Comparison of ENCODE assay signal across 8 cellular contexts in genomic region chr7:100120518-100121085, GRCh38. TPM values are rescaled to one million over a fixed set of nuclear protein-coding genes. Genes with fewer than 3 reads are reported as not detected.
DNase-seq lines count a peak whose midpoint lies in the region; ATAC-seq and TF ChIP-seq lines count a peak whose summit lies in the region.

No MANE protein-coding gene starts in this region.

- H3K27me3 Mint-ChIP-seq in CD8-positive, alpha-beta memory T cell, result no peaks in the 10 kb centered on the region
- peaks cover 9% of the 10 kb centered on the region for H3K27me3 Mint-ChIP-seq in endothelial cell (ENCODE audit: unreplicated experiment)
- no peaks in the 10 kb centered on the region for H3K27me3 Mint-ChIP-seq in osteocyte (ENCODE audit: unreplicated experiment)

- peak overlapping the region; percentile 95 to 99 (median 97) for H3K4me3 Mint-ChIP-seq in CD8-positive, alpha-beta memory T cell
- peak overlapping the region; percentile 99 for H3K4me3 Mint-ChIP-seq in endothelial cell (ENCODE audit: unreplicated experiment)
- peak overlapping the region; percentile 96 for H3K4me3 Mint-ChIP-seq in osteocyte (ENCODE audit: unreplicated experiment)

- H2AFZ ChIP-seq in OCI-LY7 (ENCODE audit: low read length), result peak overlapping the region; percentile 84

- no peak for DNase-seq in CD8-positive, alpha-beta memory T cell
- DNase-seq in OCI-LY7 (ENCODE audit: low spot score) (no peak), endothelial cell (ENCODE audit: low spot score) (no peak), osteocyte (ENCODE audit: extremely low spot score, unreplicated experiment) (no peak), globus pallidus (ENCODE audit: low spot score) (no peak), DMS153 (lab: John Stamatoyannopoulos, UW) (no peak), NCI-H1092 (lab: John Stamatoyannopoulos, UW) (no peak)

- peak overlapping the region; percentile 96 to 100 (median 99) for H3K27ac Mint-ChIP-seq in CD8-positive, alpha-beta memory T cell
- peak overlapping the region; percentile 96 for H3K27ac Mint-ChIP-seq in endothelial cell (ENCODE audit: unreplicated experiment)
- peak overlapping the region; percentile 98 for H3K27ac Mint-ChIP-seq in osteocyte (ENCODE audit: unreplicated experiment)

- intact Hi-C loops in OCI-LY7 (cut with micrococcal nuclease; ENCODE audit: unreplicated experiment), result no loop called here

- H3K4me3 ChIP-seq in CD8-positive, alpha-beta memory T cell (ENCODE audit: low read length), result peak overlapping the region; percentile 99
- H3K4me3 ChIP-seq in OCI-LY7 (ENCODE audit: low read depth, low read length, poor library complexity, severe bottlenecking), result peak overlapping the region; percentile 80

- H3K4me1 ChIP-seq in CD8-positive, alpha-beta memory T cell (ENCODE audit: insufficient read depth, low read length), result peaks cover 27% of the 10 kb centered on the region
- H3K4me1 ChIP-seq in OCI-LY7 (ENCODE audit: insufficient read depth, low read length, poor library complexity, severe bottlenecking), result peaks cover 27% of the 10 kb centered on the region

- H3K4me2 ChIP-seq in OCI-LY7 (ENCODE audit: low read length), result peak overlapping the region; percentile 85

- H3K27ac ChIP-seq in CD8-positive, alpha-beta memory T cell (ENCODE audit: low read depth, low read length), result peak overlapping the region; percentile 94
- peak overlapping the region; percentile 73 for H3K27ac ChIP-seq in OCI-LY7 (ENCODE audit: low read depth, low read length, poor library complexity, severe bottlenecking)

- TF ChIP-seq CTCF in OCI-LY7 (conservative IDR thresholded peaks at IDR 0.05; ENCODE audit: low read length) (0 out of 2 replicates have a peak, but pooled peaks have one; percentile 7), endothelial cell (IDR thresholded peaks at IDR 0.05; ENCODE audit: unreplicated experiment) (no peak), osteocyte (IDR thresholded peaks at IDR 0.05) (no peak)

- peaks cover 34 to 48% (median 46%) of the 10 kb centered on the region in 3 donors for H3K4me1 Mint-ChIP-seq in CD8-positive, alpha-beta memory T cell
- peaks cover 31% of the 10 kb centered on the region for H3K4me1 Mint-ChIP-seq in endothelial cell (ENCODE audit: unreplicated experiment)
- peaks cover 21% of the 10 kb centered on the region for H3K4me1 Mint-ChIP-seq in osteocyte (ENCODE audit: unreplicated experiment)

- H3K9me3 Mint-ChIP-seq in CD8-positive, alpha-beta memory T cell, result no peaks in the 10 kb centered on the region
- no peaks in the 10 kb centered on the region for H3K9me3 Mint-ChIP-seq in endothelial cell (ENCODE audit: unreplicated experiment)
- no peaks in the 10 kb centered on the region for H3K9me3 Mint-ChIP-seq in osteocyte (ENCODE audit: unreplicated experiment)

- H3K27me3 ChIP-seq in CD8-positive, alpha-beta memory T cell (ENCODE audit: insufficient read depth, low read length, poor library complexity, severe bottlenecking), result no peaks in the 10 kb centered on the region

- no peak for ATAC-seq in GM21390 (IDR thresholded peaks at IDR 0.05; ENCODE audit: unreplicated experiment)

- CTCF ChIA-PET in CD8-positive, alpha-beta memory T cell (lab: Charles Lee), result interaction anchor here (1.2 to 2.1 kb wide), 4 partner anchors 9 to 732 kb away, joined by 3 to 17 read pairs (median 6); partner anchors contain the start of genes AP4M1, MCM7 and SLC12A9
- CTCF ChIA-PET in OCI-LY7 (lab: Charles Lee; ENCODE audit: unreplicated experiment), result interaction anchor here (0.6 kb wide), 1 partner anchor 33 kb away, joined by 3 read pairs; no protein-coding TSS in a partner anchor

- H3K79me2 ChIP-seq in OCI-LY7 (ENCODE audit: insufficient read depth, low read depth, low read length), result peaks cover 25% of the 10 kb centered on the region; the same call in 1 of the 2 replicates

- no peaks in the 10 kb centered on the region for H4K20me1 ChIP-seq in OCI-LY7 (ENCODE audit: insufficient read depth, low read length)

- H3K9me2 ChIP-seq in OCI-LY7 (ENCODE audit: insufficient read depth, low read length), result no peaks in the 10 kb centered on the region

- POLR2A ChIA-PET in CD8-positive, alpha-beta memory T cell (lab: Charles Lee), result interaction anchor here (0.5 to 1.6 kb wide), 7 partner anchors 11 to 450 kb away, joined by 3 to 18 read pairs (median 4); partner anchors contain the start of genes AP4M1, LAMTOR4, MCM7 and ZCWPW1
- POLR2A ChIA-PET in OCI-LY7 (lab: Charles Lee), result interaction anchor here (0.6 to 2.2 kb wide), 6 partner anchors 19 to 96 kb away, joined by 3 to 10 read pairs (median 4); partner anchors contain the start of genes AP4M1, LAMTOR4 and MCM7

- peaks cover 0 to 44% (median 7%) of the 10 kb centered on the region in 3 donors for H3K36me3 Mint-ChIP-seq in CD8-positive, alpha-beta memory T cell
- H3K36me3 Mint-ChIP-seq in endothelial cell (ENCODE audit: low read depth, unreplicated experiment) (peaks cover 13% of the 10 kb centered on the region), osteocyte (ENCODE audit: unreplicated experiment) (peaks cover 2% of the 10 kb centered on the region)

- H3K9me3 ChIP-seq in CD8-positive, alpha-beta memory T cell (ENCODE audit: low read length), result no peaks in the 10 kb centered on the region
- H3K9me3 ChIP-seq in OCI-LY7 (ENCODE audit: low read length), result no peaks in the 10 kb centered on the region

- H3K36me3 ChIP-seq in CD8-positive, alpha-beta memory T cell (ENCODE audit: insufficient read depth, low read length), result no peaks in the 10 kb centered on the region
- H3K36me3 ChIP-seq in OCI-LY7 (ENCODE audit: insufficient read depth, low read length), result peaks cover 32% of the 10 kb centered on the region

- no TSS peak for BruUV-seq in OCI-LY7 (replicated peaks; lab: Mats Ljungman, UMichigan)

RNA-seq across cellular contexts. Expression of gene CNPY4, which starts 1.2 kb away (rescaled TPM):
- 10 to 100 TPM; 18.9 to 19.0 TPM for total RNA-seq in CD8-positive, alpha-beta memory T cell
- 24.1 TPM for polyA plus RNA-seq in CD8-positive, alpha-beta memory T cell
- total RNA-seq in OCI-LY7 (2014; rRNA removed; shearing (Covaris generic)), result 20.9 and 24.5 TPM in 2 replicates
- 25.8 and 26.7 TPM in 2 replicates for total RNA-seq in OCI-LY7 (2022)
- 28.3 TPM for total RNA-seq in endothelial cell (ENCODE audit: unreplicated experiment)
- total RNA-seq in osteocyte, result 33.6 and 36.7 TPM in 2 replicates

RNA-seq across cellular contexts. Expression of gene TAF6, which starts 1.4 kb away (rescaled TPM):
- total RNA-seq in CD8-positive, alpha-beta memory T cell, result 10 to 100 TPM; 75.7 to 82.3 TPM
- polyA plus RNA-seq in CD8-positive, alpha-beta memory T cell, result 39.8 TPM
- total RNA-seq in OCI-LY7 (2014; rRNA removed; shearing (Covaris generic)), result 28.0 and 35.4 TPM in 2 replicates
- total RNA-seq in OCI-LY7 (2022) (71.0 and 76.5 TPM in 2 replicates), endothelial cell (ENCODE audit: unreplicated experiment) (71.8 TPM), osteocyte (62.8 and 63.9 TPM in 2 replicates)

RNA-seq across cellular contexts. Expression of gene MBLAC1, which starts 6.2 kb away (rescaled TPM):
- 1 to 10 TPM; 4.4 TPM for total RNA-seq in CD8-positive, alpha-beta memory T cell
- polyA plus RNA-seq in CD8-positive, alpha-beta memory T cell, result 2.3 TPM
- 4.4 and 4.8 TPM in 2 replicates for total RNA-seq in OCI-LY7 (2014; rRNA removed; shearing (Covaris generic))
- total RNA-seq in OCI-LY7 (2022) (3.7 and 4.5 TPM in 2 replicates), endothelial cell (ENCODE audit: unreplicated experiment) (1.6 TPM), osteocyte (2.3 TPM in 2 replicates)

RNA-seq across cellular contexts. Expression of gene AP4M1, which starts 19.2 kb away (rescaled TPM):
- total RNA-seq in CD8-positive, alpha-beta memory T cell, result 10 to 100 TPM; 13.8 to 17.3 TPM
- 5.2 TPM for polyA plus RNA-seq in CD8-positive, alpha-beta memory T cell
- total RNA-seq in OCI-LY7 (2014; rRNA removed; shearing (Covaris generic)), result 14.1 and 25.0 TPM in 2 replicates
- 29.3 and 33.8 TPM in 2 replicates for total RNA-seq in OCI-LY7 (2022)
- 17.8 TPM for total RNA-seq in endothelial cell (ENCODE audit: unreplicated experiment)
- total RNA-seq in osteocyte, result 22.0 and 27.4 TPM in 2 replicates

RNA-seq across cellular contexts. Expression of gene MCM7, which starts 19.4 kb away (rescaled TPM):
- total RNA-seq in CD8-positive, alpha-beta memory T cell, result 100 to 1,000 TPM; 440 to 452 TPM
- 28.9 TPM for polyA plus RNA-seq in CD8-positive, alpha-beta memory T cell
- total RNA-seq in OCI-LY7 (2014; rRNA removed; shearing (Covaris generic)), result 424 and 475 TPM in 2 replicates
- total RNA-seq in OCI-LY7 (2022) (423 and 443 TPM in 2 replicates), endothelial cell (ENCODE audit: unreplicated experiment) (119 TPM), osteocyte (73.3 and 77.8 TPM in 2 replicates)
